Comparison of ENCODE assay signal across 1 cellular context in the genomic region with DNA sequence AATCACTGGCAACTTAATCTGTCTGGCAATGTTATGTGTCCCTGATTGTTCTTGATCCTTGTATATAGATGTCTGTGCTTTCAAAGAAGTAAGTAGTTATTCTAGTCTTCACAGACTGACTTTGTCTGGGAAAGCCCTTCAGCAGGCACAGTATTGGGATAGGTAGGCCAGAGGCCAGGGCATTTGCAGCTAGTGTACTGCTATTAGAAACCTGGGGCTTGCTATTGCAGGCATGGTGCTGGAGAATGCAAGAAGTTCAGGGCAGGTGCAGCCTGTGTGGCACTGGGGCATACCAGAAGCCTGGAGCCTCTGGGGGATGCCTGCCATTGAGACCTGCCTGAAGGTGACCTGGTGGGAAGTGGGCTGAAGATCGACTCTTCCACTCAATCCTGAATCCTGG.
TF ChIP-seq lines count a peak whose summit lies in the region.

No MANE protein-coding gene starts in this region.

TF ChIP-seq in WTC11, 78 proteins besides CTCF, POLR2A, EP300 and RAD21 (continued from another document):
- TF ChIP-seq, protein P1, sequence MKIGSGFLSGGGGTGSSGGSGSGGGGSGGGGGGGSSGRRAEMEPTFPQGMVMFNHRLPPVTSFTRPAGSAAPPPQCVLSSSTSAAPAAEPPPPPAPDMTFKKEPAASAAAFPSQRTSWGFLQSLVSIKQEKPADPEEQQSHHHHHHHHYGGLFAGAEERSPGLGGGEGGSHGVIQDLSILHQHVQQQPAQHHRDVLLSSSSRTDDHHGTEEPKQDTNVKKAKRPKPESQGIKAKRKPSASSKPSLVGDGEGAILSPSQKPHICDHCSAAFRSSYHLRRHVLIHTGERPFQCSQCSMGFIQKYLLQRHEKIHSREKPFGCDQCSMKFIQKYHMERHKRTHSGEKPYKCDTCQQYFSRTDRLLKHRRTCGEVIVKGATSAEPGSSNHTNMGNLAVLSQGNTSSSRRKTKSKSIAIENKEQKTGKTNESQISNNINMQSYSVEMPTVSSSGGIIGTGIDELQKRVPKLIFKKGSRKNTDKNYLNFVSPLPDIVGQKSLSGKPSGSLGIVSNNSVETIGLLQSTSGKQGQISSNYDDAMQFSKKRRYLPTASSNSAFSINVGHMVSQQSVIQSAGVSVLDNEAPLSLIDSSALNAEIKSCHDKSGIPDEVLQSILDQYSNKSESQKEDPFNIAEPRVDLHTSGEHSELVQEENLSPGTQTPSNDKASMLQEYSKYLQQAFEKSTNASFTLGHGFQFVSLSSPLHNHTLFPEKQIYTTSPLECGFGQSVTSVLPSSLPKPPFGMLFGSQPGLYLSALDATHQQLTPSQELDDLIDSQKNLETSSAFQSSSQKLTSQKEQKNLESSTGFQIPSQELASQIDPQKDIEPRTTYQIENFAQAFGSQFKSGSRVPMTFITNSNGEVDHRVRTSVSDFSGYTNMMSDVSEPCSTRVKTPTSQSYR (CRISPR knock-in tag; IDR thresholded peaks at IDR 0.05) = no peak
- no peak for TF ChIP-seq ZNF396 (CRISPR knock-in tag; IDR thresholded peaks at IDR 0.05; ENCODE audit: borderline replicate concordance)
- TF ChIP-seq TP53 (CRISPR knock-in tag; IDR thresholded peaks at IDR 0.05) = no peak
- TF ChIP-seq RORB (CRISPR knock-in tag; IDR thresholded peaks at IDR 0.05) = no peak
- no peak for TF ChIP-seq NR1H2 (CRISPR knock-in tag; IDR thresholded peaks at IDR 0.05)
- TF ChIP-seq GTF2I (CRISPR knock-in tag; conservative IDR thresholded peaks at IDR 0.05) = no peak
- no peak for TF ChIP-seq FOXJ3 (CRISPR knock-in tag; IDR thresholded peaks at IDR 0.05; ENCODE audit: borderline replicate concordance)
- TF ChIP-seq, protein P2, sequence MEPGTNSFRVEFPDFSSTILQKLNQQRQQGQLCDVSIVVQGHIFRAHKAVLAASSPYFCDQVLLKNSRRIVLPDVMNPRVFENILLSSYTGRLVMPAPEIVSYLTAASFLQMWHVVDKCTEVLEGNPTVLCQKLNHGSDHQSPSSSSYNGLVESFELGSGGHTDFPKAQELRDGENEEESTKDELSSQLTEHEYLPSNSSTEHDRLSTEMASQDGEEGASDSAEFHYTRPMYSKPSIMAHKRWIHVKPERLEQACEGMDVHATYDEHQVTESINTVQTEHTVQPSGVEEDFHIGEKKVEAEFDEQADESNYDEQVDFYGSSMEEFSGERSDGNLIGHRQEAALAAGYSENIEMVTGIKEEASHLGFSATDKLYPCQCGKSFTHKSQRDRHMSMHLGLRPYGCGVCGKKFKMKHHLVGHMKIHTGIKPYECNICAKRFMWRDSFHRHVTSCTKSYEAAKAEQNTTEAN (CRISPR knock-in tag; IDR thresholded peaks at IDR 0.05) = no peak
- TF ChIP-seq ZNF121 (CRISPR knock-in tag; IDR thresholded peaks at IDR 0.05) = no peak
- no peak for TF ChIP-seq NR3C1 (CRISPR knock-in tag; conservative IDR thresholded peaks at IDR 0.05; ENCODE audit: low read depth)
- TF ChIP-seq MXD4 (CRISPR knock-in tag; IDR thresholded peaks at IDR 0.05; ENCODE audit: borderline replicate concordance) = no peak
